In the genomic region with DNA sequence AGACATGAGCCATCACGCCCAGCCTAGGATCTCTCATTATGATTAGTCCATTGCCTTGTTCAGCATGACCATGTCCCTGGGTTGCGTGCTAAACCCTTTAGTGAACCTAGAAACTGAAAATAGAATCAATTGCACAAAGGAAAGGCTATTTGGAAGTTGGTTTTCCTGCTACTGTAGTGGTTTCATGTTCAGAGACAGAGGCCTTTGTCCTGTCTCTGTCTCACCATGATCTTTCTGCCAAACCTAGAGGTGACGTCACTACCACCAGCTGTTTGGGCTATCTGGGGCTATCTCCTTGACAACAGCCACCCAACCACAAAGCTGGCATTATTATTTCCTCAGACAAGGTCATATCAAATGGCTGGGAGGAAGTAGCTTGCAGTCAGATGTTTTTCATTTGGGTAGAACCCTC, we compare ENCODE assay signal across 8 cellular contexts. TPM values are rescaled to one million over a fixed set of nuclear protein-coding genes. Genes with fewer than 3 reads are reported as not detected.
DNase-seq lines count a peak whose midpoint lies in the region; ATAC-seq, FAIRE-seq and TF ChIP-seq lines count a peak whose summit lies in the region.

No MANE protein-coding gene starts in this region.

- CTCF ChIA-PET in GM12878 (lab: Yijun Ruan, JAX) = no interaction called here

- no peak overlapping the region for H3K4me3 ChIP-seq in ACC112 (ENCODE audit: low read depth, low read length)
- H3K4me3 ChIP-seq in GM12878 = no peak overlapping the region

- no peak overlapping the region for H3K9ac ChIP-seq in GM12878 (ENCODE audit: control insufficient read depth, insufficient read depth, low read length)

- H3K36me3 Mint-ChIP-seq in type B pancreatic cell = peaks cover 3% of the 10 kb centered on the region

- RAD21 ChIA-PET in GM12878 (lab: Charles Lee; ENCODE audit: unreplicated experiment) = no interaction called here

- H3K4me1 ChIP-seq in ACC112 (ENCODE audit: control insufficient read depth, insufficient read depth, low read length, unreplicated experiment) = peaks cover 13% of the 10 kb centered on the region
- H3K4me1 ChIP-seq in GM12878 (ENCODE audit: control insufficient read depth, insufficient read depth, low read length) = peaks cover 14% of the 10 kb centered on the region

- no peaks in the 10 kb centered on the region for H3K9me3 Mint-ChIP-seq in type B pancreatic cell

- no peaks in the 10 kb centered on the region for H4K20me1 ChIP-seq in GM12878 (ENCODE audit: control insufficient read depth, insufficient read depth)

- H3K27ac Mint-ChIP-seq in type B pancreatic cell = peak overlapping the region; percentile 72

- H3K9me3 ChIP-seq in GM12878 (replicated peaks; ENCODE audit: control insufficient read depth, insufficient read depth, low read length) = no peaks in the 10 kb centered on the region

- peak overlapping the region; percentile 17 for H3K4me3 Mint-ChIP-seq in type B pancreatic cell

- TF ChIP-seq CTCF in GM10266 (IDR thresholded peaks at IDR 0.05; ENCODE audit: control insufficient read depth, insufficient read depth, low read depth, missing control alignments) (no peak), GM12878 (IDR thresholded peaks at IDR 0.05 in 2 of 3, conservative IDR thresholded peaks at IDR 0.05 in 1 of 3; ENCODE audit: control insufficient read depth in 2 of 3, extremely low read depth in 1 of 3, insufficient read depth in 1 of 3, low read depth in 3 of 3, low read length in 3 of 3) (no peak), type B pancreatic cell (conservative IDR thresholded peaks at IDR 0.05) (no peak)

- peak in 1 of 2 experiments; percentile 28; a peak in 2 of 4 replicates for TF ChIP-seq EP300 in GM12878 (IDR thresholded peaks at IDR 0.05; ENCODE audit: borderline replicate concordance in 1 of 2, control insufficient read depth in 1 of 2, low read depth in 2 of 2, low read length in 2 of 2)

- in situ Hi-C loops in GM12878 (cut with MboI) = no loop called here

- peak overlapping the region; percentile 33 for H2AFZ ChIP-seq in ACC112 (ENCODE audit: low read length, unreplicated experiment)
- no peak overlapping the region; the same call in 1 of the 2 replicates for H2AFZ ChIP-seq in GM12878 (ENCODE audit: control insufficient read depth, low read depth, low read length)

- FAIRE-seq in GM12878 (lab: Jason Lieb, UNC) = no peak

- H3K27ac ChIP-seq in ACC112 (ENCODE audit: low read depth, low read length) = peak overlapping the region; percentile 16; the same call in 1 of the 2 replicates
- no peak overlapping the region for H3K27ac ChIP-seq in GM12878 (ENCODE audit: control insufficient read depth, insufficient read depth)

- POLR2A ChIA-PET in GM12878 (lab: Charles Lee) = no interaction called here

- BruUV-seq in GM12878 (replicated peaks; lab: Mats Ljungman, UMichigan) = no TSS peak

- H3K36me3 ChIP-seq in ACC112 (ENCODE audit: insufficient read depth, low read length) (no peaks in the 10 kb centered on the region), GM12878 (ENCODE audit: control insufficient read depth in 2 of 2, insufficient read depth in 2 of 2, low read length in 1 of 2) (no peaks in the 10 kb centered on the region)

- SMC1A ChIA-PET in GM12878 (lab: Charles Lee; ENCODE audit: uncharacterized antibody, unreplicated experiment) = no interaction called here

- no peaks in the 10 kb centered on the region for H3K27me3 Mint-ChIP-seq in type B pancreatic cell

- WGBS in GM12878 (ENCODE audit: insufficient coverage, insufficient replicate concordance, low lambda C conversion rate, missing lambda C conversion rate) = 13% methylated on average over 3 of the region's 3 CpGs

- peaks cover 13% of the 10 kb centered on the region for H3K79me2 ChIP-seq in ACC112 (ENCODE audit: control insufficient read depth, insufficient read depth, low read length, unreplicated experiment)
- peaks cover 17% of the 10 kb centered on the region for H3K79me2 ChIP-seq in GM12878 (ENCODE audit: control insufficient read depth, insufficient read depth, low read length)

- no peak overlapping the region for H3K4me2 ChIP-seq in GM12878 (ENCODE audit: control insufficient read depth, insufficient read depth)

- TF ChIP-seq RAD21 in GM12878 (IDR thresholded peaks at IDR 0.05; ENCODE audit: insufficient read depth, low read depth, low read length) = no peak

- H3K27me3 ChIP-seq in ACC112 (ENCODE audit: insufficient read depth, low read length) (no peaks in the 10 kb centered on the region), GM12878 (replicated peaks in 1 of 2; ENCODE audit: control insufficient read depth in 2 of 2, insufficient read depth in 2 of 2, low read length in 1 of 2) (no peaks in the 10 kb centered on the region)

- no peak for TF ChIP-seq POLR2A in GM12878 (IDR thresholded peaks at IDR 0.05; ENCODE audit: low read depth, low read length)

- ATAC-seq in HG03354 (IDR thresholded peaks at IDR 0.05; ENCODE audit: poor library complexity, severe bottlenecking, unreplicated experiment) = peak; percentile 72
- peak; percentile 74 for ATAC-seq in GM12878

- peak; percentile 28 for DNase-seq in GM10266 (ENCODE audit: extremely low spot score)
- peak; percentile 78 for DNase-seq in NCI-H82 (lab: John Stamatoyannopoulos, UW)
- DNase-seq in GM12878 (ENCODE audit: low read depth, low spot score) = peak; percentile 65
- DNase-seq in iris pigment epithelial cell (ENCODE audit: low read depth) = peak; percentile 88
- no peak for DNase-seq in type B pancreatic cell (ENCODE audit: extremely low spot score, unreplicated experiment)
- DNase-seq in dedifferentiated amniotic fluid mesenchymal stem cell (ENCODE audit: extremely low spot score) = no peak

- H3K4me1 Mint-ChIP-seq in type B pancreatic cell (ENCODE audit: unreplicated experiment) = peaks cover 19% of the 10 kb centered on the region

- intact Hi-C loops in GM12878 (cut with micrococcal nuclease; ENCODE audit: unreplicated experiment) = loop anchor here (10.0 kb wide), 1 partner anchor 341 kb away; a partner anchor contains a TSS

TF ChIP-seq in GM12878, 131 proteins besides CTCF, POLR2A, EP300 and RAD21 (continues in another document):
- TF ChIP-seq CHD4 (IDR thresholded peaks at IDR 0.05) (no peak), MTA2 (IDR thresholded peaks at IDR 0.05; ENCODE audit: low read depth) (peak; percentile 72), NR2C2 (IDR thresholded peaks at IDR 0.05; ENCODE audit: borderline replicate concordance, control insufficient read depth, insufficient read length, low read depth) (no peak), IKZF2 (IDR thresholded peaks at IDR 0.05) (peak; percentile 81 to 86), EED (IDR thresholded peaks at IDR 0.05; ENCODE audit: low read depth) (peak; percentile 74; the same call in 1 of the 2 replicates), FOS (IDR thresholded peaks at IDR 0.05; ENCODE audit: borderline replicate concordance, extremely low read depth, insufficient read length) (no peak), RCOR1 (conservative IDR thresholded peaks at IDR 0.05; ENCODE audit: low read depth, low read length) (no peak), ZBED1 (IDR thresholded peaks at IDR 0.05; ENCODE audit: borderline replicate concordance) (0 out of 2 replicates have a peak, but pooled peaks have one; percentile 30), MEF2B (IDR thresholded peaks at IDR 0.05; ENCODE audit: partially characterized antibody, poor library complexity, severe bottlenecking) (peak; percentile 31), NBN (IDR thresholded peaks at IDR 0.05) (peak; percentile 81; the same call in 1 of the 2 replicates)
- TF ChIP-seq, protein P1, sequence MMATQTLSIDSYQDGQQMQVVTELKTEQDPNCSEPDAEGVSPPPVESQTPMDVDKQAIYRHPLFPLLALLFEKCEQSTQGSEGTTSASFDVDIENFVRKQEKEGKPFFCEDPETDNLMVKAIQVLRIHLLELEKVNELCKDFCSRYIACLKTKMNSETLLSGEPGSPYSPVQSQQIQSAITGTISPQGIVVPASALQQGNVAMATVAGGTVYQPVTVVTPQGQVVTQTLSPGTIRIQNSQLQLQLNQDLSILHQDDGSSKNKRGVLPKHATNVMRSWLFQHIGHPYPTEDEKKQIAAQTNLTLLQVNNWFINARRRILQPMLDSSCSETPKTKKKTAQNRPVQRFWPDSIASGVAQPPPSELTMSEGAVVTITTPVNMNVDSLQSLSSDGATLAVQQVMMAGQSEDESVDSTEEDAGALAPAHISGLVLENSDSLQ (IDR thresholded peaks at IDR 0.05) = 0 out of 2 replicates have a peak, but pooled peaks have one; percentile 3
- TF ChIP-seq, protein P2, sequence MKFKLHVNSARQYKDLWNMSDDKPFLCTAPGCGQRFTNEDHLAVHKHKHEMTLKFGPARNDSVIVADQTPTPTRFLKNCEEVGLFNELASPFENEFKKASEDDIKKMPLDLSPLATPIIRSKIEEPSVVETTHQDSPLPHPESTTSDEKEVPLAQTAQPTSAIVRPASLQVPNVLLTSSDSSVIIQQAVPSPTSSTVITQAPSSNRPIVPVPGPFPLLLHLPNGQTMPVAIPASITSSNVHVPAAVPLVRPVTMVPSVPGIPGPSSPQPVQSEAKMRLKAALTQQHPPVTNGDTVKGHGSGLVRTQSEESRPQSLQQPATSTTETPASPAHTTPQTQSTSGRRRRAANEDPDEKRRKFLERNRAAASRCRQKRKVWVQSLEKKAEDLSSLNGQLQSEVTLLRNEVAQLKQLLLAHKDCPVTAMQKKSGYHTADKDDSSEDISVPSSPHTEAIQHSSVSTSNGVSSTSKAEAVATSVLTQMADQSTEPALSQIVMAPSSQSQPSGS (IDR thresholded peaks at IDR 0.05; ENCODE audit: low read length) = peak; percentile 71; the same call in 1 of the 2 replicates

RNA-seq across cellular contexts. Expression of a gene that starts 4.0 kb away (rescaled TPM):
- 128 and 132 TPM in 2 replicates for total RNA-seq in GM12878 (2013; cell fraction: nucleolus; rRNA removed)
- 29.6 and 36.5 TPM in 2 replicates for total RNA-seq in GM12878 (2014; rRNA removed)
- total RNA-seq in GM12878 (2014; rRNA removed; fragmentation: Illumina TruSeq; extraction: Trizol) = 35.8 and 36.2 TPM in 2 replicates
- total RNA-seq in GM12878 (2021) = 52.5 and 53.5 TPM in 2 replicates
- 20.3 TPM for polyA plus RNA-seq in GM12878 (2011; ENCODE audit: low read depth)
- 28.5 and 32.1 TPM in 2 replicates for polyA plus RNA-seq in GM12878 (2011; rRNA removed)
- 22.4 and 26.4 TPM in 2 replicates for polyA plus RNA-seq in GM12878 (2011; cell fraction: cytosol; rRNA removed)
- 93.8 and 104 TPM in 2 replicates for polyA plus RNA-seq in GM12878 (2011; cell fraction: nucleus; rRNA removed)
- polyA plus RNA-seq in GM12878 (2012) = 26.6 and 28.9 TPM in 2 replicates
- polyA plus RNA-seq in GM12878 (2014; fragmentation: Illumina TruSeq; extraction: Trizol) = 41.8 and 48.1 TPM in 2 replicates
- 10 to 100 TPM; 16.2 to 16.8 TPM for polyA plus RNA-seq in GM12878 (2014; fragmentation: Nextera tagmentation; extraction: Ambion mirVana)
- 37.7 and 41.3 TPM in 2 replicates for polyA plus RNA-seq in GM12878 (2014; rRNA removed)
- polyA plus RNA-seq in GM12878 (2016; fragmentation: Nextera tagmentation; extraction: Ambion mirVana) = 10 to 100 TPM; 27.4 to 32.9 TPM
- polyA minus RNA-seq in GM12878 (2011; rRNA and poly(A)+ RNA removed) = 44.3 and 51.4 TPM in 2 replicates
- 14.0 and 16.8 TPM in 2 replicates for polyA minus RNA-seq in GM12878 (2011; cell fraction: cytosol; rRNA and poly(A)+ RNA removed)
- 62.7 and 97.2 TPM in 2 replicates for polyA minus RNA-seq in GM12878 (2011; cell fraction: nucleus; rRNA and poly(A)+ RNA removed)
- 44.8 and 69.2 TPM in 2 replicates for total RNA-seq in type B pancreatic cell (ENCODE audit: low replicate concordance)

Comparison
In these comparisons a context has a peak if more than half of its experiments do, and no peak if none do; other contexts are left out.
1. DNase-seq: peak in GM10266 (single experiment), NCI-H82 (single experiment), GM12878 (single experiment) and iris pigment epithelial cell (single experiment); none in type B pancreatic cell (single experiment) and dedifferentiated amniotic fluid mesenchymal stem cell (single experiment).